Comparison of ENCODE assay signal across 6 cellular contexts in the genomic region with DNA sequence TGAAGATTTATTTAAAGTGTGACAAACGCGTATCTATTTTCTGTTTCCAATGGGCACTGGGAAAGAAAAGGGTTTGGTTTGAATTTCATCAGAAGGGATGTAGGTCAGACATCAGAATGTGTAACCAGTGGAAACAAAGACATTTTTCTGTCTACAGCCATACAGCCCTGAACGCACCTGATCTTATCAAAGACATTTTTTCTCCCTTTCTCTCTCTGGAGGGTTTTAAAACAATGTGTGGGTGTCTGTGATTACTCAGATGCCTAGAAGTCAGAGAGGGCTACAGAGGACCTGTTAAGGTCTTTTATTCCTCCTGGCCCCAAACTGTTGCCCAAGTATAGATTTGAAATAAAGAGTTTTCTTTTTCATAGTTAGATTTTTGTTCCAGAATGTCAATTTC.
DNase-seq lines count a peak whose midpoint lies in the region; ATAC-seq and TF ChIP-seq lines count a peak whose summit lies in the region.
"Not testable (repeated sequence)": the region's sequence is repeated elsewhere in the genome, so short reads cannot be mapped to it uniquely, and the experiment has no call there.

No MANE protein-coding gene starts in this region.

- not testable (repeated sequence) for H3K79me2 ChIP-seq in smooth muscle cell (ENCODE audit: low read depth)

- not testable (repeated sequence) for H3K27ac Mint-ChIP-seq in T-helper 2 cell treated with Interferon-gamma antibody and Interleukin-4, amounts not matched to agents 5 μg/mL and 100 μg/mL, for 36 hours; activated CD8-positive, alpha-beta T cell treated with anti-CD3 and anti-CD28 coated beads for 36 hours; activated T-helper 17 cell treated with anti-CD3 and anti-CD28 coated beads, Interleukin-2, amount 50 U/mL, for 72 hours; activated naive CD8-positive, alpha-beta T cell treated with anti-CD3 and anti-CD28 coated beads, Interleukin-2, amount 50 U/mL, for 24 hours

- not testable (repeated sequence) for H3F3A ChIP-seq in smooth muscle cell (ENCODE audit: low read depth)

- H3K4me3 ChIP-seq in smooth muscle cell = not testable (repeated sequence)

- peak; percentile 8 for DNase-seq in T-helper 2 cell treated with Interferon-gamma antibody and Interleukin-4, amounts not matched to agents 5 μg/mL and 100 μg/mL, for 36 hours (ENCODE audit: low spot score)
- not testable (repeated sequence) for DNase-seq in activated CD8-positive, alpha-beta T cell treated with anti-CD3 and anti-CD28 coated beads for 36 hours; activated naive CD8-positive, alpha-beta T cell treated with anti-CD3 and anti-CD28 coated beads, Interleukin-2, amount 50 U/mL, for 24 hours; smooth muscle cell (lab: John Stamatoyannopoulos, UW; ENCODE audit: unreplicated experiment)
- DNase-seq in islet precursor cell = peak; percentile 54

- not testable (repeated sequence) for H3K9ac ChIP-seq in smooth muscle cell (ENCODE audit: low read depth)

- H3K4me3 Mint-ChIP-seq in T-helper 2 cell treated with Interferon-gamma antibody and Interleukin-4, amounts not matched to agents 5 μg/mL and 100 μg/mL, for 36 hours; activated CD8-positive, alpha-beta T cell treated with anti-CD3 and anti-CD28 coated beads for 36 hours; activated T-helper 17 cell treated with anti-CD3 and anti-CD28 coated beads, Interleukin-2, amount 50 U/mL, for 72 hours; activated naive CD8-positive, alpha-beta T cell treated with anti-CD3 and anti-CD28 coated beads, Interleukin-2, amount 50 U/mL, for 24 hours: not testable (repeated sequence)

- H3K36me3 Mint-ChIP-seq in T-helper 2 cell treated with Interferon-gamma antibody and Interleukin-4, amounts not matched to agents 5 μg/mL and 100 μg/mL, for 36 hours (ENCODE audit: low read depth); activated CD8-positive, alpha-beta T cell treated with anti-CD3 and anti-CD28 coated beads for 36 hours (ENCODE audit: low read depth); activated T-helper 17 cell treated with anti-CD3 and anti-CD28 coated beads, Interleukin-2, amount 50 U/mL, for 72 hours (ENCODE audit: low read depth); activated naive CD8-positive, alpha-beta T cell treated with anti-CD3 and anti-CD28 coated beads, Interleukin-2, amount 50 U/mL, for 24 hours (ENCODE audit: low read depth): not testable (repeated sequence)

- H3K4me2 ChIP-seq in smooth muscle cell = not testable (repeated sequence)

- not testable (repeated sequence) for H3K36me3 ChIP-seq in smooth muscle cell (ENCODE audit: low read depth)

- not testable (repeated sequence) for H3K27me3 Mint-ChIP-seq in T-helper 2 cell treated with Interferon-gamma antibody and Interleukin-4, amounts not matched to agents 5 μg/mL and 100 μg/mL, for 36 hours (ENCODE audit: low read depth); activated CD8-positive, alpha-beta T cell treated with anti-CD3 and anti-CD28 coated beads for 36 hours; activated T-helper 17 cell treated with anti-CD3 and anti-CD28 coated beads, Interleukin-2, amount 50 U/mL, for 72 hours; activated naive CD8-positive, alpha-beta T cell treated with anti-CD3 and anti-CD28 coated beads, Interleukin-2, amount 50 U/mL, for 24 hours

- peak; percentile 23 for ATAC-seq in activated CD8-positive, alpha-beta T cell treated with anti-CD3 and anti-CD28 coated beads for 36 hours
- ATAC-seq in activated T-helper 17 cell treated with anti-CD3 and anti-CD28 coated beads, Interleukin-2, amount 50 U/mL, for 72 hours (replicated peaks) = peak; percentile 45
- peak; percentile 70 for ATAC-seq in activated naive CD8-positive, alpha-beta T cell treated with anti-CD3 and anti-CD28 coated beads, Interleukin-2, amount 50 U/mL, for 24 hours

- H3K4me1 ChIP-seq in smooth muscle cell (ENCODE audit: low read depth) = not testable (repeated sequence)

- not testable (repeated sequence) for TF ChIP-seq CTCF in activated CD8-positive, alpha-beta T cell treated with anti-CD3 and anti-CD28 coated beads for 36 hours (IDR thresholded peaks at IDR 0.05); smooth muscle cell (IDR thresholded peaks at IDR 0.05; ENCODE audit: borderline replicate concordance, insufficient read depth, poor library complexity, severe bottlenecking)

- H2AFZ ChIP-seq in smooth muscle cell (ENCODE audit: low read depth) = not testable (repeated sequence)

- CTCF ChIA-PET in activated CD8-positive, alpha-beta T cell treated with anti-CD3 and anti-CD28 coated beads for 36 hours (lab: Charles Lee) = not testable (repeated sequence)

- not testable (repeated sequence) for H3K27me3 ChIP-seq in smooth muscle cell (ENCODE audit: low read depth)

- peak overlapping the region; percentile 80 for H3K27ac ChIP-seq in smooth muscle cell (ENCODE audit: low read depth)

- WGBS in smooth muscle cell (ENCODE audit: low lambda C conversion rate) = 57% methylated on average over 3 of the region's 3 CpGs

- H3K4me1 Mint-ChIP-seq in T-helper 2 cell treated with Interferon-gamma antibody and Interleukin-4, amounts not matched to agents 5 μg/mL and 100 μg/mL, for 36 hours (ENCODE audit: low read depth); activated CD8-positive, alpha-beta T cell treated with anti-CD3 and anti-CD28 coated beads for 36 hours (ENCODE audit: low read depth); activated T-helper 17 cell treated with anti-CD3 and anti-CD28 coated beads, Interleukin-2, amount 50 U/mL, for 72 hours; activated naive CD8-positive, alpha-beta T cell treated with anti-CD3 and anti-CD28 coated beads, Interleukin-2, amount 50 U/mL, for 24 hours: not testable (repeated sequence)

- not testable (repeated sequence) for H3K9me3 ChIP-seq in smooth muscle cell (replicated peaks; ENCODE audit: low read depth)

- POLR2A ChIA-PET in activated CD8-positive, alpha-beta T cell treated with anti-CD3 and anti-CD28 coated beads for 36 hours (lab: Charles Lee) = not testable (repeated sequence)

- intact Hi-C loops in activated CD8-positive, alpha-beta T cell treated with anti-CD3 and anti-CD28 coated beads for 36 hours (cut with micrococcal nuclease) = not testable (repeated sequence)

- H4K20me1 ChIP-seq in smooth muscle cell (ENCODE audit: low read depth) = not testable (repeated sequence)

- not testable (repeated sequence) for H3K9me3 Mint-ChIP-seq in T-helper 2 cell treated with Interferon-gamma antibody and Interleukin-4, amounts not matched to agents 5 μg/mL and 100 μg/mL, for 36 hours; activated CD8-positive, alpha-beta T cell treated with anti-CD3 and anti-CD28 coated beads for 36 hours; activated T-helper 17 cell treated with anti-CD3 and anti-CD28 coated beads, Interleukin-2, amount 50 U/mL, for 72 hours; activated naive CD8-positive, alpha-beta T cell treated with anti-CD3 and anti-CD28 coated beads, Interleukin-2, amount 50 U/mL, for 24 hours
